ENCODE assay signal across 9 cellular contexts in the genomic region with DNA sequence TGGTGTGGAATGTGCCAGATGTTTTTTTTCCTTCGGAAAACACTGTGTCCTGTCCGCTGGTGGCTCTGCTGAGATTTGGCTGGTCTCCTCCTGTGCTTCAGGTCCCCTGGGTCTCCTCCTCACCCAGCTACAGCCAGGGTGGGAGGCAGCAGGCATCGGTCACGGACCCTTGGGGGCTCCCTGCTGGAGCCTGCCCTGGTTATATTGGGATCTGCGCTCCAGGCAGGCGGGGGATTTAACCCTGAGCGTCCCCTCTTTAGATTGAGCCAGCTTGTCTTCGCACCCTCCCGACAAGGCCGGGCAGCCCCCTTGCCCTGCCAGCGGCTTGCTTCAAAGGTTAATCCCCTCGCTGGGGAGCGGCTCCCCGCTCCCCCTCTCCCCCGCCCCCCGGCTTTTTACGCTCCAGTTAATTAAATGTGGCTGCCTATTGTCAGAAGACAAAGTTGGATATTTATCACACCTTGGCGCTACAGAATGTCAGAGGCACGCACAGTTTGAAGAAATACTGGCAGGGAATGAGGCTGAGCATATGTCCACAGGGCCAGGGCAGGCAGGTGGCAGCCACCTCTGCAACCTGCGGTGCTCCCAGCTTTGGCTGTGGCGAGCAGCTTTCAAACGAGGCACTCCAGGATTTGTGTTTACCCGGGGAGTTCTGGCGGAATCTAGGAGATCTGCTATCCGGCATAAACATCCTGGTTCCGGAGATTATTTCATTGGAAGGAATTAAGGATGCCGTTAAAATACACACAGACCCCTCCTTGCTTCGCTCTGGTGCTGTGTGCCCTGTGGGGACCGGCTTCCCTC. TPM values are rescaled to one million over a fixed set of nuclear protein-coding genes. Genes with fewer than 3 reads are reported as not detected.
DNase-seq lines count a peak whose midpoint lies in the region; ATAC-seq, FAIRE-seq and TF ChIP-seq lines count a peak whose summit lies in the region.
"Had no signal": no experiment of that assay in that cellular context is flagged by ENCODE, and none has a peak within 500 bp of the region (broad histone marks: within the 10 kb centered on the region; RNA-seq: fewer than 3 reads in every experiment).

No MANE protein-coding gene starts in this region.

- no TSS peak for BruUV-seq in Caco-2 (replicated peaks; lab: Mats Ljungman, UMichigan)

- no peak overlapping the region for H4K91ac ChIP-seq in H1 (replicated peaks; ENCODE audit: insufficient read length, low read length)

- H2BK120ac ChIP-seq in H1 (replicated peaks; ENCODE audit: low read depth, low read length): no peak overlapping the region

- H2AFZ ChIP-seq in H1 (ENCODE audit: low read length): no peak overlapping the region

- POLR2A ChIA-PET in Caco-2 (lab: Charles Lee) (interaction anchor here (0.5 kb wide), 1 partner anchor 37 kb away, joined by 7 read pairs; no protein-coding TSS in a partner anchor), H1 (lab: Charles Lee; ENCODE audit: partially characterized antibody) (interaction anchor here (1.3 to 4.7 kb wide), 4 partner anchors 11 to 17 kb away, joined by 3 to 27 read pairs (median 6); no protein-coding TSS in a partner anchor)

- H3K4me1 ChIP-seq in Caco-2: peaks cover 12% of the 10 kb centered on the region
- H3K4me1 ChIP-seq in H1 (replicated peaks in 1 of 4; ENCODE audit: control insufficient read depth in 3 of 4, insufficient read depth in 4 of 4, low read length in 3 of 4): peaks cover 12 to 69% (median 46%) of the 10 kb centered on the region in 4 experiments
- peaks cover 66% of the 10 kb centered on the region for H3K4me1 ChIP-seq in psoas muscle

- TF ChIP-seq CTCF in Caco-2 (IDR thresholded peaks at IDR 0.05; ENCODE audit: insufficient read depth in 1 of 2, low read depth in 1 of 2, low read length in 1 of 2, severe bottlenecking in 1 of 2, unreplicated experiment in 1 of 2) (no peak), H1 (IDR thresholded peaks at IDR 0.05; ENCODE audit: control extremely low read depth in 1 of 3, insufficient read depth in 1 of 3, low read depth in 1 of 3, low read length in 3 of 3) (no peak), psoas muscle (IDR thresholded peaks at IDR 0.05) (no peak)

- H3K14ac ChIP-seq in H1 (ENCODE audit: insufficient read length): no peak overlapping the region

- intact Hi-C loops in Caco-2 (cut with micrococcal nuclease; ENCODE audit: unreplicated experiment) (no loop called here), psoas muscle (cut with DNase I) (no loop called here)

- H4K5ac ChIP-seq in H1 (ENCODE audit: insufficient read length, low read depth, low read length): no peak overlapping the region

- no peak for TF ChIP-seq RAD21 in H1 (IDR thresholded peaks at IDR 0.05 in 1 of 2, conservative IDR thresholded peaks at IDR 0.05 in 1 of 2; ENCODE audit: low read depth in 2 of 2, low read length in 2 of 2)

- no peaks in the 10 kb centered on the region for H3K27me3 Mint-ChIP-seq in Caco-2 (ENCODE audit: insufficient read depth, unreplicated experiment)
- H3K27me3 Mint-ChIP-seq: activated CD4-positive, alpha-beta memory T cell treated with anti-CD3 and anti-CD28 coated beads, Interleukin-2, amount 10 ng/mL, durations not matched to agents 7 days and 5 days had no signal

- H2AK5ac ChIP-seq in H1 (ENCODE audit: low read depth, low read length): peak overlapping the region; percentile 54; the same call in 1 of the 2 replicates

- H2BK15ac ChIP-seq in H1 (ENCODE audit: low read length): no peak overlapping the region

- TF ChIP-seq POLR2A in H1 (IDR thresholded peaks at IDR 0.05; ENCODE audit: control extremely low read depth in 1 of 2, low read depth in 2 of 2, low read length in 2 of 2): no peak

- H3K23ac ChIP-seq in H1 (ENCODE audit: insufficient read length): no peak overlapping the region

- H3K27ac ChIP-seq in H1 (ENCODE audit: low read depth, low read length) (no peak overlapping the region), psoas muscle (peak overlapping the region; percentile 63)

- CTCF ChIA-PET in Caco-2 (lab: Charles Lee) (interaction anchor here (0.7 kb wide), 1 partner anchor 22 kb away, joined by 3 read pairs; no protein-coding TSS in a partner anchor), H1 (lab: Charles Lee; ENCODE audit: partially characterized antibody) (interaction anchor here (0.8 to 15.6 kb wide), 19 partner anchors 7 to 153 kb away, joined by 3 to 173 read pairs (median 4); no protein-coding TSS in a partner anchor)

- peaks cover 6% of the 10 kb centered on the region for H3K36me3 Mint-ChIP-seq in Caco-2 (ENCODE audit: insufficient read depth, unreplicated experiment)

- H3K4ac ChIP-seq in H1 (replicated peaks; ENCODE audit: insufficient read length, low read depth, low read length): no peak overlapping the region

- no peak for TF ChIP-seq EP300 in H1 (IDR thresholded peaks at IDR 0.05; ENCODE audit: borderline replicate concordance in 1 of 2, low read depth in 2 of 2, low read length in 2 of 2)

- FAIRE-seq in H1 (lab: Jason Lieb, UNC): no peak

- peak overlapping the region; percentile 38 for H3K27ac Mint-ChIP-seq in Caco-2 (ENCODE audit: unreplicated experiment)
- H3K27ac Mint-ChIP-seq: activated CD4-positive, alpha-beta memory T cell treated with anti-CD3 and anti-CD28 coated beads, Interleukin-2, amount 10 ng/mL, durations not matched to agents 7 days and 5 days had no signal

- WGBS in H1 (ENCODE audit: extremely low coverage in 1 of 2, insufficient coverage in 1 of 2, insufficient read length in 1 of 2, insufficient replicate concordance in 2 of 2, low coverage in 1 of 2, low lambda C conversion rate in 2 of 2, missing lambda C conversion rate in 1 of 2), 2 experiments: 62% methylated on average over 21 of the region's 29 CpGs; no CpG with 5 or more reads in 1 of the 2 experiments
- 51 to 54% (median 53%) methylated on average over 29 of the region's 29 CpGs for WGBS in psoas muscle, 3 donors

- peaks cover 8% of the 10 kb centered on the region in 2 experiments for H4K20me1 ChIP-seq in H1 (replicated peaks in 1 of 2; ENCODE audit: control insufficient read depth in 1 of 2, insufficient read depth in 2 of 2, low read length in 2 of 2)

- H3K4me3 Mint-ChIP-seq in Caco-2 (ENCODE audit: unreplicated experiment): no peak overlapping the region
- H3K4me3 Mint-ChIP-seq: activated CD4-positive, alpha-beta memory T cell treated with anti-CD3 and anti-CD28 coated beads, Interleukin-2, amount 10 ng/mL, durations not matched to agents 7 days and 5 days had no signal

- H3K4me3 ChIP-seq in Caco-2 (ENCODE audit: low read depth, low read length): no peak overlapping the region
- H3K4me3 ChIP-seq in H1 (ENCODE audit: extremely low read depth in 1 of 4, insufficient read depth in 2 of 4, low read depth in 3 of 4, low read length in 4 of 4): no peak overlapping the region
- no peak overlapping the region for H3K4me3 ChIP-seq in psoas muscle

- no peak for DNase-seq in Caco-2
- peak; percentile 56 for DNase-seq in NCI-H345 (lab: John Stamatoyannopoulos, UW)
- DNase-seq in H1 (ENCODE audit: low read depth in 1 of 2, low spot score in 2 of 2): no peak
- DNase-seq in psoas muscle: no peak
- DNase-seq in NCI-H2227 (lab: John Stamatoyannopoulos, UW; ENCODE audit: unreplicated experiment): no peak
- DNase-seq in AG08395 (ENCODE audit: low spot score): no peak
- DNase-seq: activated CD4-positive, alpha-beta memory T cell treated with anti-CD3 and anti-CD28 coated beads, Interleukin-2, amount 10 ng/mL, durations not matched to agents 7 days and 5 days had no signal

- no peaks in the 10 kb centered on the region for H3K9me3 Mint-ChIP-seq in Caco-2 (ENCODE audit: unreplicated experiment)
- H3K9me3 Mint-ChIP-seq: activated CD4-positive, alpha-beta memory T cell treated with anti-CD3 and anti-CD28 coated beads, Interleukin-2, amount 10 ng/mL, durations not matched to agents 7 days and 5 days had no signal

- peaks cover 18% of the 10 kb centered on the region for H3K79me1 ChIP-seq in H1 (ENCODE audit: low read depth, low read length)

- peaks cover 0 to 53% of the 10 kb centered on the region in 2 experiments; a peak in 3 of 4 replicates for H3K79me2 ChIP-seq in H1 (ENCODE audit: control insufficient read depth in 1 of 2, insufficient read depth in 2 of 2, low read length in 2 of 2)

- H3K4me1 Mint-ChIP-seq in Caco-2 (ENCODE audit: low read depth, unreplicated experiment): peaks cover 10% of the 10 kb centered on the region

- H3K36me3 ChIP-seq in Caco-2 (ENCODE audit: control insufficient read depth, insufficient read depth, low read length) (no peaks in the 10 kb centered on the region), H1 (ENCODE audit: control insufficient read depth in 2 of 4, insufficient read depth in 4 of 4, low read length in 3 of 4) (peaks cover 0 to 2% (median 0%) of the 10 kb centered on the region in 4 experiments; a peak in 2 of 8 replicates), psoas muscle (ENCODE audit: insufficient read depth in 1 of 2, low read depth in 1 of 2) (no peaks in the 10 kb centered on the region)

- 0 out of 2 replicates have a peak overlapping the region, but pooled peaks have one; percentile 32 for H2BK20ac ChIP-seq in H1 (ENCODE audit: low read length)

- peak overlapping the region; percentile 63; the same call in 1 of the 2 replicates for H3K18ac ChIP-seq in H1 (ENCODE audit: extremely low read depth, low read length)

- no peak overlapping the region for H2BK5ac ChIP-seq in H1 (ENCODE audit: low read depth, low read length)

- 0 out of 4 replicates have a peak overlapping the region, but pooled peaks have one; percentile 15 to 21 for H3K4me2 ChIP-seq in H1 (ENCODE audit: insufficient read depth in 1 of 2, low read depth in 2 of 2, low read length in 2 of 2)

- H2BK12ac ChIP-seq in H1 (ENCODE audit: low read depth, low read length): peak overlapping the region; percentile 41; the same call in 1 of the 2 replicates

- H3K27me3 ChIP-seq in Caco-2 (replicated peaks; ENCODE audit: control insufficient read depth, insufficient read depth, low read length): no peaks in the 10 kb centered on the region
- H3K27me3 ChIP-seq in H1 (replicated peaks in 1 of 4; ENCODE audit: control insufficient read depth in 3 of 4, extremely low read depth in 1 of 4, insufficient read depth in 3 of 4, low read length in 3 of 4): peaks cover 0 to 7% (median 2%) of the 10 kb centered on the region in 4 experiments; a peak in 2 of 7 replicates
- no peaks in the 10 kb centered on the region for H3K27me3 ChIP-seq in psoas muscle (ENCODE audit: insufficient read depth in 3 of 3, low read length in 2 of 3)

- H4K8ac ChIP-seq in H1 (ENCODE audit: extremely low read depth, insufficient read depth, low read length): no peak overlapping the region

- no peak overlapping the region for H3K56ac ChIP-seq in H1 (replicated peaks; ENCODE audit: insufficient read length, low read depth, low read length)

- no peak overlapping the region for H3K9ac ChIP-seq in H1 (replicated peaks in 1 of 4; ENCODE audit: extremely low read depth in 1 of 4, low read depth in 3 of 4, low read length in 3 of 4)

- H3K9me3 ChIP-seq in Caco-2: no peaks in the 10 kb centered on the region
- H3K9me3 ChIP-seq in H1 (ENCODE audit: insufficient read depth in 2 of 2, low read depth in 1 of 2, low read length in 1 of 2): no peaks in the 10 kb centered on the region
- H3K9me3 ChIP-seq in psoas muscle: no peaks in the 10 kb centered on the region

- peaks cover 7% of the 10 kb centered on the region; the same call in 1 of the 2 replicates for H3K23me2 ChIP-seq in H1 (ENCODE audit: low read depth, low read length)

- ATAC-seq in psoas muscle (no peak), GM19328 (IDR thresholded peaks at IDR 0.05; ENCODE audit: unreplicated experiment) (no peak), GM21367 (IDR thresholded peaks at IDR 0.05; ENCODE audit: unreplicated experiment) (no peak)

RNA-seq across cellular contexts. Expression of gene GSE1, which starts 38.2 kb away (rescaled TPM):
- 140 and 142 TPM in 2 replicates for total RNA-seq in Caco-2 (2022)
- total RNA-seq in H1 (2021; fragmentation: NEBNext Ultra II Directional; extraction: Animal tissue kit (Norgen Biotek cat#: 25700)): 65.6 and 66.2 TPM in 2 replicates
- polyA plus RNA-seq in H1 (2011; rRNA removed): 26.0 and 40.0 TPM in 2 replicates
- 26.5 TPM for polyA plus RNA-seq in H1 (2011; cell fraction: cytosol; rRNA removed)
- 123 TPM for polyA plus RNA-seq in H1 (2011; cell fraction: nucleus; rRNA removed)
- polyA plus RNA-seq in H1 (2012, experiment 1 of 2): 42.4 to 51.0 TPM (median 44.8 TPM) in 4 replicates
- polyA plus RNA-seq in H1 (2012, experiment 2 of 2): 18.4 TPM
- polyA plus RNA-seq in H1 (2013, experiment 1 of 2): 30.0 TPM
- polyA plus RNA-seq in H1 (2013, experiment 2 of 2): 30.1 TPM
- 35.8 and 37.6 TPM in 2 replicates for polyA minus RNA-seq in H1 (2011; rRNA and poly(A)+ RNA removed)
- polyA minus RNA-seq in H1 (2011; cell fraction: cytosol; rRNA and poly(A)+ RNA removed): 76.6 TPM
- 93.7 TPM for polyA minus RNA-seq in H1 (2011; cell fraction: nucleus; rRNA and poly(A)+ RNA removed)
- total RNA-seq in psoas muscle: 10 to 100 TPM; 47.0 to 90.5 (median 64.6) TPM
- polyA plus RNA-seq in psoas muscle: 10 to 100 TPM; 10.8 to 34.7 (median 22.0) TPM
